Comparison of ENCODE assay signal across 19 cellular contexts in the genomic region with DNA sequence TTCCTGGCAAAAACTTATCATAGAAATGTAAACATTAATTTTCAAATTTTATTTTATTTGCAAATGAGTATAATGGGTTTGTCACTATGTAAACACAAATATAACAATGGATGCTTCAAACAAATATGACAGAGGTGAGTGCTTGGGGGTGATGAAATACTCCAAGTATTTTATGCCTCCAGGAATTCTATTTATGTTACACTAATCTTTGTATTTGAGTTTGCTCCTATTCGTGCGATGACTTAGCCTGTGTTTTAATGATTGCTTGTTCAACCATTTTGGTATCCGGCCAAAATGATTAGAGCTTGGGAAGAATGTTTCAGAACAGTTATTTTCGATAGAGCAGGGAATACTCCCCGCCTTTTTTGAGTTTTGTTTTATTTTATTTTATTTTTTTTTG. TPM values are rescaled to one million over a fixed set of nuclear protein-coding genes. Genes with fewer than 3 reads are reported as not detected.
DNase-seq lines count a peak whose midpoint lies in the region; ATAC-seq and TF ChIP-seq lines count a peak whose summit lies in the region.
"Had no signal": no experiment of that assay in that cellular context is flagged by ENCODE, and none has a peak within 500 bp of the region (broad histone marks: within the 10 kb centered on the region; RNA-seq: fewer than 3 reads in every experiment).

No MANE protein-coding gene starts in this region.

- H3K4ac ChIP-seq in neuronal stem cell (ENCODE audit: low read length) = no peak overlapping the region

- TF ChIP-seq CTCF in RWPE2 (IDR thresholded peaks at IDR 0.05; ENCODE audit: poor library complexity, severe bottlenecking) (no peak), osteoblast (IDR thresholded peaks at IDR 0.05; ENCODE audit: extremely low read depth, low read depth, low read length) (no peak), nephron progenitor cell (IDR thresholded peaks at IDR 0.05) (no peak)

- H2BK5ac ChIP-seq in neuronal stem cell (ENCODE audit: low read length) = no peak overlapping the region

- no peak overlapping the region for H3K4me3 Mint-ChIP-seq in nephron progenitor cell

- H3K79me2 ChIP-seq in osteoblast (ENCODE audit: insufficient read depth, low read length) = no peaks in the 10 kb centered on the region

- H3K9me3 ChIP-seq in RWPE2 (ENCODE audit: severe bottlenecking) (no peaks in the 10 kb centered on the region), osteoblast (ENCODE audit: low read depth, low read length) (no peaks in the 10 kb centered on the region), neuronal stem cell (replicated peaks in 1 of 2; ENCODE audit: control insufficient read depth in 2 of 2, insufficient read depth in 1 of 2, low read depth in 1 of 2, low read length in 2 of 2) (no peaks in the 10 kb centered on the region)
- H3K9me3 ChIP-seq: BE2C had no signal

- H3K27me3 ChIP-seq in RWPE2 (ENCODE audit: insufficient read depth, poor library complexity, severe bottlenecking) (peaks cover 10% of the 10 kb centered on the region), osteoblast (ENCODE audit: insufficient read depth, low read length) (no peaks in the 10 kb centered on the region), neuronal stem cell (ENCODE audit: control insufficient read depth in 3 of 3, insufficient read depth in 3 of 3, low read depth in 1 of 3, low read length in 3 of 3) (peaks cover 25 to 64% (median 42%) of the 10 kb centered on the region in 3 experiments)

- H2AK5ac ChIP-seq in neuronal stem cell (ENCODE audit: low read depth, low read length) = no peak overlapping the region

- no peak overlapping the region for H3K9ac ChIP-seq in neuronal stem cell (ENCODE audit: low read depth, low read length, poor library complexity)

- no peak overlapping the region for H4K8ac ChIP-seq in neuronal stem cell (ENCODE audit: low read depth, low read length)

- H3K4me1 Mint-ChIP-seq in nephron progenitor cell = peaks cover 12% of the 10 kb centered on the region

- no peak overlapping the region for H3K14ac ChIP-seq in neuronal stem cell (ENCODE audit: low read length)

- H3K27me3 Mint-ChIP-seq in nephron progenitor cell (ENCODE audit: low read depth, poor library complexity) = peaks cover 69% of the 10 kb centered on the region

- no peak overlapping the region for H2BK15ac ChIP-seq in neuronal stem cell (ENCODE audit: low read length)

- H3K27ac Mint-ChIP-seq in nephron progenitor cell = no peak overlapping the region

- H3K36me3 ChIP-seq in RWPE2 (ENCODE audit: low read depth) = no peaks in the 10 kb centered on the region
- no peaks in the 10 kb centered on the region for H3K36me3 ChIP-seq in osteoblast (ENCODE audit: insufficient read depth, low read length)
- no peaks in the 10 kb centered on the region for H3K36me3 ChIP-seq in neuronal stem cell (replicated peaks in 1 of 2; ENCODE audit: control insufficient read depth in 2 of 2, insufficient read depth in 2 of 2, low read length in 2 of 2)
- H3K36me3 ChIP-seq: BE2C had no signal

- H3K4me3 ChIP-seq in RWPE2 (ENCODE audit: severe bottlenecking) (no peak overlapping the region), osteoblast (ENCODE audit: insufficient read depth, low read length) (no peak overlapping the region), neuronal stem cell (ENCODE audit: low read length in 2 of 2) (no peak overlapping the region)

- no peak overlapping the region for H2BK120ac ChIP-seq in neuronal stem cell (ENCODE audit: low read depth, low read length)

- peak; percentile 69 for ATAC-seq in RWPE2 (ENCODE audit: low read depth)

- H4K20me1 ChIP-seq in osteoblast (ENCODE audit: insufficient read depth, low read length) = no peaks in the 10 kb centered on the region

- peak; percentile 84 for DNase-seq in Daoy (ENCODE audit: low read depth)
- peak; percentile 72 for DNase-seq in M059J (ENCODE audit: low read depth)
- DNase-seq in RWPE2 (ENCODE audit: low spot score) = no peak
- DNase-seq in osteoblast (ENCODE audit: insufficient read length, low spot score, missing footprints) = peak; percentile 23
- DNase-seq in EL = no peak
- DNase-seq in nephron progenitor cell = no peak
- no peak for DNase-seq in neuronal stem cell (ENCODE audit: low spot score)
- DNase-seq: BE2C, DND-41, Karpas-422, MM.1S, NCI-H1092, NCI-H1436, NCI-H187 treated with DMSO at 0.1 percent for 48 hours, NCI-H2107, NCI-H446 treated with DMSO at 0.1 percent for 48 hours, NCI-H69, Right ventricle myocardium superior had no signal

- H3K27ac ChIP-seq in RWPE2 (ENCODE audit: poor library complexity, severe bottlenecking) (no peak overlapping the region), osteoblast (ENCODE audit: low read depth, low read length) (no peak overlapping the region), neuronal stem cell (replicated peaks; ENCODE audit: low read length) (no peak overlapping the region)

- H3K36me3 Mint-ChIP-seq in nephron progenitor cell (ENCODE audit: low read depth) = peaks cover 5% of the 10 kb centered on the region

- H2BK12ac ChIP-seq in neuronal stem cell (ENCODE audit: low read length) = no peak overlapping the region

- H3K79me1 ChIP-seq in neuronal stem cell (ENCODE audit: low read depth, low read length) = no peaks in the 10 kb centered on the region

- peaks cover 10% of the 10 kb centered on the region for H3K4me1 ChIP-seq in RWPE2 (ENCODE audit: insufficient read depth, poor library complexity, severe bottlenecking)
- no peaks in the 10 kb centered on the region for H3K4me1 ChIP-seq in osteoblast (ENCODE audit: insufficient read depth, low read length)
- H3K4me1 ChIP-seq in neuronal stem cell (ENCODE audit: control insufficient read depth in 2 of 2, insufficient read depth in 1 of 2, low read depth in 1 of 2, low read length in 2 of 2) = peaks cover 0 to 10% of the 10 kb centered on the region in 2 donors
- H3K4me1 ChIP-seq: BE2C had no signal

- no peak overlapping the region for H3K4me2 ChIP-seq in osteoblast (ENCODE audit: insufficient read depth, low read length)
- H3K4me2 ChIP-seq in neuronal stem cell (ENCODE audit: insufficient read depth, low read length, poor library complexity, severe bottlenecking) = no peak overlapping the region

- peaks cover 31% of the 10 kb centered on the region for H3K9me3 Mint-ChIP-seq in nephron progenitor cell

- H4K91ac ChIP-seq in neuronal stem cell (ENCODE audit: low read depth, low read length, poor library complexity) = no peak overlapping the region

- WGBS in neuronal stem cell (ENCODE audit: extremely low coverage in 2 of 2, insufficient read length in 2 of 2, insufficient replicate concordance in 1 of 2), 2 donors = no CpG with 5 or more reads among the region's 5 CpGs

- H2AFZ ChIP-seq in osteoblast (ENCODE audit: low read length) (no peak overlapping the region), neuronal stem cell (ENCODE audit: low read length) (no peak overlapping the region)

- no peak overlapping the region for H3K23ac ChIP-seq in neuronal stem cell (ENCODE audit: low read depth, low read length, poor library complexity)

- no peak overlapping the region for H3K18ac ChIP-seq in neuronal stem cell (ENCODE audit: low read length)

RNA-seq across cellular contexts. Expression of gene DMRT2, which starts 5.0 kb away (rescaled TPM):
- 14.4 and 15.4 TPM in 2 replicates for total RNA-seq in Daoy (2014; rRNA removed; shearing (Covaris generic))
- not detected in 2 replicates for total RNA-seq in M059J (2014; rRNA removed; shearing (Covaris generic))
- not detected in 2 replicates for total RNA-seq in osteoblast
- polyA plus RNA-seq in neuronal stem cell (2013, experiment 1 of 2) = 0.36 TPM
- 0.53 TPM for polyA plus RNA-seq in neuronal stem cell (2013, experiment 2 of 2)
- total RNA-seq: A673, Right ventricle myocardium superior had no signal

Comparison
In these comparisons a context has a peak if more than half of its experiments do, and no peak if none do; other contexts are left out.
1. DNase-seq: peak in Daoy (single experiment), M059J (single experiment) and osteoblast (single experiment); none in RWPE2 (single experiment), EL (single experiment), nephron progenitor cell (single experiment) and neuronal stem cell (single experiment).
2. RNA of gene DMRT2, which starts 5.0 kb away (total RNA-seq): 14.4 to 15.4 TPM in Daoy; not detected in M059J and not detected in osteoblast; every median in the first group is over 10 times any median in the second.